ENCODE assay signal across 18 cellular contexts in genomic region chr7:84949067-84949466, GRCh38.
"Had no signal": no experiment of that assay in that cellular context is flagged by ENCODE, and none has a peak within 500 bp of the region (broad histone marks: within the 10 kb centered on the region; RNA-seq: fewer than 3 reads in every experiment).

No MANE protein-coding gene starts in this region.

- H3K4me3 ChIP-seq: adrenal gland, dorsolateral prefrontal cortex, esophagus squamous epithelium, hepatocyte, lower lobe of right lung had no signal

- H3K4me2 ChIP-seq: hepatocyte had no signal

- H2AFZ ChIP-seq: hepatocyte had no signal

- H3K4me1 ChIP-seq: esophagus squamous epithelium, lower lobe of right lung had no signal

- ATAC-seq: left cardiac atrium; lower lobe of right lung; naive thymus-derived CD4-positive, alpha-beta T cell; stimulated activated naive B cell treated with anti-CD40 and anti-IgM and Interleukin-4, amounts not matched to agents 10 μg/mL and 1 μg/mL and 100 μg/mL, for 72 hours had no signal

- H3K36me3 ChIP-seq: adrenal gland, esophagus squamous epithelium, lower lobe of right lung, neutrophil had no signal

- H3K79me2 ChIP-seq: hepatocyte had no signal

- DNase-seq: activated B cell treated with CpG ODN at 0.5 μM for 24 hours; activated CD4-positive, alpha-beta T cell treated with anti-CD3 and anti-CD28 coated beads, Interleukin-2, amount 10 ng/mL, durations not matched to agents 24 days and 14 days; activated CD8-positive, alpha-beta memory T cell treated with anti-CD3 and anti-CD28 coated beads for 24 hours; activated naive CD4-positive, alpha-beta T cell treated with anti-CD3 and anti-CD28 coated beads, Interleukin-2, amount 50 U/mL, for 16 hours; adrenal gland; cerebellar nuclear complex; dorsolateral prefrontal cortex; esophagus squamous epithelium; left cardiac atrium; lower lobe of right lung; naive thymus-derived CD4-positive, alpha-beta T cell; posterior cingulate gyrus; stimulated activated CD4-positive, alpha-beta T cell treated with anti-CD3 and anti-CD28 coated beads, Interleukin-2, amount 100 ng/mL, for 24 hours; stimulated activated naive B cell treated with anti-CD40 and anti-IgM and Interleukin-4, amounts not matched to agents 10 μg/mL and 1 μg/mL and 100 μg/mL, for 72 hours; substantia nigra; trophoblast cell had no signal

- H3K27me3 ChIP-seq: adrenal gland, dorsolateral prefrontal cortex, esophagus squamous epithelium, hepatocyte, neutrophil had no signal

- H3K27ac ChIP-seq: adrenal gland, dorsolateral prefrontal cortex, esophagus squamous epithelium, hepatocyte, lower lobe of right lung, neutrophil had no signal

- H3K9me3 ChIP-seq: adrenal gland, esophagus squamous epithelium, lower lobe of right lung, neutrophil had no signal
